ENCODE assay signal across 12 cellular contexts in genomic region chr1:4654764-4655673, GRCh38. TPM values are rescaled to one million over a fixed set of nuclear protein-coding genes. Genes with fewer than 3 reads are reported as not detected.
DNase-seq lines count a peak whose midpoint lies in the region; ATAC-seq, FAIRE-seq and TF ChIP-seq lines count a peak whose summit lies in the region.
"Had no signal": no experiment of that assay in that cellular context is flagged by ENCODE, and none has a peak within 500 bp of the region (broad histone marks: within the 10 kb centered on the region; RNA-seq: fewer than 3 reads in every experiment).

No MANE protein-coding gene starts in this region.

- peaks cover 67% of the 10 kb centered on the region for H3K27me3 Mint-ChIP-seq in H9 (ENCODE audit: low read depth)
- H3K27me3 Mint-ChIP-seq in chondrocyte (ENCODE audit: low read depth): peaks cover 42% of the 10 kb centered on the region

- CTCF ChIA-PET in H1 (lab: Charles Lee; ENCODE audit: partially characterized antibody): interaction anchor here (0.7 to 7.1 kb wide), 15 partner anchors 10 to 1091 kb away, joined by 3 to 51 read pairs (median 5); no protein-coding TSS in a partner anchor

- H4K91ac ChIP-seq in H9 (ENCODE audit: insufficient read length, low read depth, low read length): no peak overlapping the region
- H4K91ac ChIP-seq in H1 (replicated peaks; ENCODE audit: insufficient read length, low read length): no peak overlapping the region
- H4K91ac ChIP-seq in neuronal stem cell (ENCODE audit: low read depth, low read length, poor library complexity): no peak overlapping the region

- no peak overlapping the region for H3K4ac ChIP-seq in H9 (ENCODE audit: low read depth, low read length)
- no peak overlapping the region for H3K4ac ChIP-seq in H1 (replicated peaks; ENCODE audit: insufficient read length, low read depth, low read length)
- no peak overlapping the region for H3K4ac ChIP-seq in neuronal stem cell (ENCODE audit: low read length)

- H4K20me1 ChIP-seq in H9 (ENCODE audit: control insufficient read depth, insufficient read depth, insufficient read length) (no peaks in the 10 kb centered on the region), H1 (replicated peaks in 1 of 2; ENCODE audit: control insufficient read depth in 1 of 2, insufficient read depth in 2 of 2, low read length in 2 of 2) (peaks cover 3 to 13% of the 10 kb centered on the region in 2 experiments)

- no peak overlapping the region for H3K27ac Mint-ChIP-seq in H9
- no peak overlapping the region for H3K27ac Mint-ChIP-seq in chondrocyte (ENCODE audit: unreplicated experiment)
- H3K27ac Mint-ChIP-seq: activated B cell treated with CpG ODN at 0.5 μM for 24 hours had no signal

- H3K36me3 ChIP-seq in H1 (ENCODE audit: control insufficient read depth in 2 of 4, insufficient read depth in 4 of 4, low read length in 3 of 4) (no peaks in the 10 kb centered on the region), neuronal stem cell (replicated peaks in 1 of 2; ENCODE audit: control insufficient read depth in 2 of 2, insufficient read depth in 2 of 2, low read length in 2 of 2) (no peaks in the 10 kb centered on the region), Peyer's patch (no peaks in the 10 kb centered on the region)

- H3K14ac ChIP-seq in H9 (ENCODE audit: insufficient read depth, low read length) (no peak overlapping the region), H1 (ENCODE audit: insufficient read length) (no peak overlapping the region), neuronal stem cell (ENCODE audit: low read length) (no peak overlapping the region)

- H2BK120ac ChIP-seq in H9 (ENCODE audit: low read depth, low read length, poor library complexity, severe bottlenecking) (no peak overlapping the region), H1 (replicated peaks; ENCODE audit: low read depth, low read length) (no peak overlapping the region), neuronal stem cell (ENCODE audit: low read depth, low read length) (no peak overlapping the region)

- H3K9me3 ChIP-seq in H9 (ENCODE audit: control insufficient read depth, low read depth, low read length) (no peaks in the 10 kb centered on the region), H1 (ENCODE audit: insufficient read depth in 2 of 2, low read depth in 1 of 2, low read length in 1 of 2) (no peaks in the 10 kb centered on the region; a peak in 1 of 4 replicates), neuronal stem cell (replicated peaks in 1 of 2; ENCODE audit: control insufficient read depth in 2 of 2, insufficient read depth in 1 of 2, low read depth in 1 of 2, low read length in 2 of 2) (no peaks in the 10 kb centered on the region), Peyer's patch (no peaks in the 10 kb centered on the region)

- ATAC-seq in GM18870 (IDR thresholded peaks at IDR 0.05; ENCODE audit: unreplicated experiment): no peak

- FAIRE-seq in H1 (lab: Jason Lieb, UNC): no peak

- H3K18ac ChIP-seq in H9 (ENCODE audit: insufficient read length, low read depth, low read length) (no peak overlapping the region), H1 (ENCODE audit: extremely low read depth, low read length) (no peak overlapping the region; the same call in 1 of the 2 replicates), neuronal stem cell (ENCODE audit: low read length) (peak overlapping the region; percentile 84)

- no CpG with 5 or more reads among the region's 142 CpGs for WGBS in H9 (ENCODE audit: extremely low coverage, insufficient read length, low lambda C conversion rate)
- WGBS in H1 (ENCODE audit: extremely low coverage in 1 of 2, insufficient coverage in 1 of 2, insufficient read length in 1 of 2, insufficient replicate concordance in 2 of 2, low coverage in 1 of 2, low lambda C conversion rate in 2 of 2, missing lambda C conversion rate in 1 of 2), 2 experiments: 1% methylated on average over 35 of the region's 142 CpGs; no CpG with 5 or more reads in 1 of the 2 experiments
- no CpG with 5 or more reads among the region's 142 CpGs for WGBS in neuronal stem cell (ENCODE audit: extremely low coverage in 2 of 2, insufficient read length in 2 of 2, insufficient replicate concordance in 1 of 2), 2 donors

- H2BK20ac ChIP-seq in H9 (ENCODE audit: low read depth, low read length, poor library complexity, severe bottlenecking) (no peak overlapping the region), H1 (ENCODE audit: low read length) (no peak overlapping the region)

- H2BK5ac ChIP-seq in H9 (ENCODE audit: insufficient read length, low read length) (no peak overlapping the region), H1 (ENCODE audit: low read depth, low read length) (no peak overlapping the region), neuronal stem cell (ENCODE audit: low read length) (no peak overlapping the region)

- H2AK5ac ChIP-seq in H9 (ENCODE audit: insufficient read length, low read length) (no peak overlapping the region), H1 (ENCODE audit: low read depth, low read length) (no peak overlapping the region), neuronal stem cell (ENCODE audit: low read depth, low read length) (no peak overlapping the region)

- peak overlapping the region; percentile 45 to 66 (median 50) for H3K4me3 ChIP-seq in H1 (ENCODE audit: extremely low read depth in 1 of 4, insufficient read depth in 2 of 4, low read depth in 3 of 4, low read length in 4 of 4)
- H3K4me3 ChIP-seq in neuronal stem cell (ENCODE audit: low read length in 2 of 2): peak overlapping the region in 1 of 2 donors; percentile 78
- peak overlapping the region in 2 of 4 donors; percentile 11 to 38 for H3K4me3 ChIP-seq in Peyer's patch

- H3K4me2 ChIP-seq in H9 (ENCODE audit: insufficient read depth, insufficient read length, low read length) (peak overlapping the region; percentile 15), H1 (ENCODE audit: insufficient read depth in 1 of 2, low read depth in 2 of 2, low read length in 2 of 2) (peak overlapping the region; percentile 64 to 66), neuronal stem cell (ENCODE audit: insufficient read depth, low read length, poor library complexity, severe bottlenecking) (peak overlapping the region; percentile 96)

- H3T11ph ChIP-seq in H9 (ENCODE audit: low read length): no peak overlapping the region

- H2BK12ac ChIP-seq in H9 (ENCODE audit: insufficient read length, low read depth, low read length): no peak overlapping the region
- H2BK12ac ChIP-seq in H1 (ENCODE audit: low read depth, low read length): no peak overlapping the region
- H2BK12ac ChIP-seq in neuronal stem cell (ENCODE audit: low read length): no peak overlapping the region

- H3K23me2 ChIP-seq in H9 (ENCODE audit: insufficient read length, low read depth, low read length, poor library complexity, severe bottlenecking): peaks cover 13% of the 10 kb centered on the region
- H3K23me2 ChIP-seq in H1 (ENCODE audit: low read depth, low read length): peaks cover 15% of the 10 kb centered on the region; the same call in 1 of the 2 replicates

- H3K4me1 Mint-ChIP-seq in H9: peaks cover 37% of the 10 kb centered on the region in 2 experiments
- H3K4me1 Mint-ChIP-seq in chondrocyte (ENCODE audit: low read depth): peaks cover 5% of the 10 kb centered on the region

- no peak overlapping the region for H4K5ac ChIP-seq in H9 (ENCODE audit: insufficient read length, low read depth, low read length)
- H4K5ac ChIP-seq in H1 (ENCODE audit: insufficient read length, low read depth, low read length): no peak overlapping the region

- H3K27ac ChIP-seq in H9 (ENCODE audit: insufficient read length, low read depth, low read length) (no peak overlapping the region), H1 (ENCODE audit: low read depth, low read length) (no peak overlapping the region), neuronal stem cell (replicated peaks; ENCODE audit: low read length) (no peak overlapping the region), Peyer's patch (no peak overlapping the region)

- H3K23ac ChIP-seq in H9 (ENCODE audit: insufficient read length, low read depth, low read length) (no peak overlapping the region), H1 (ENCODE audit: insufficient read length) (no peak overlapping the region), neuronal stem cell (ENCODE audit: low read depth, low read length, poor library complexity) (no peak overlapping the region)

- no peak overlapping the region for H3K9ac ChIP-seq in H9 (ENCODE audit: extremely low read depth, insufficient read length, low read length)
- no peak overlapping the region for H3K9ac ChIP-seq in H1 (replicated peaks in 1 of 4; ENCODE audit: extremely low read depth in 1 of 4, low read depth in 3 of 4, low read length in 3 of 4)
- peak overlapping the region; percentile 66 for H3K9ac ChIP-seq in neuronal stem cell (ENCODE audit: low read depth, low read length, poor library complexity)

- no peak overlapping the region for H2BK15ac ChIP-seq in H9 (ENCODE audit: low read depth, low read length)
- no peak overlapping the region for H2BK15ac ChIP-seq in H1 (ENCODE audit: low read length)
- peak overlapping the region; percentile 32 for H2BK15ac ChIP-seq in neuronal stem cell (ENCODE audit: low read length)

- no peak for TF ChIP-seq RAD21 in H1 (IDR thresholded peaks at IDR 0.05 in 1 of 2, conservative IDR thresholded peaks at IDR 0.05 in 1 of 2; ENCODE audit: low read depth in 2 of 2, low read length in 2 of 2)

- no peak overlapping the region for H4K8ac ChIP-seq in H9 (replicated peaks; ENCODE audit: insufficient read length, low read depth, low read length)
- H4K8ac ChIP-seq in H1 (ENCODE audit: extremely low read depth, insufficient read depth, low read length): no peak overlapping the region
- H4K8ac ChIP-seq in neuronal stem cell (ENCODE audit: low read depth, low read length): no peak overlapping the region

- no peak overlapping the region for H3K56ac ChIP-seq in H9 (ENCODE audit: insufficient read length, low read depth, low read length)
- H3K56ac ChIP-seq in H1 (replicated peaks; ENCODE audit: insufficient read length, low read depth, low read length): no peak overlapping the region

- H3K79me1 ChIP-seq in H9 (ENCODE audit: insufficient read depth, low read depth, low read length, poor library complexity, severe bottlenecking) (no peaks in the 10 kb centered on the region), H1 (ENCODE audit: low read depth, low read length) (no peaks in the 10 kb centered on the region), neuronal stem cell (ENCODE audit: low read depth, low read length) (no peaks in the 10 kb centered on the region)

- H3K4me3 Mint-ChIP-seq in H9: peak overlapping the region; percentile 58 to 77; a peak in 4 of 5 replicates
- no peak overlapping the region for H3K4me3 Mint-ChIP-seq in chondrocyte (ENCODE audit: unreplicated experiment)
- H3K4me3 Mint-ChIP-seq: activated B cell treated with CpG ODN at 0.5 μM for 24 hours had no signal

- H3K79me2 ChIP-seq in H9 (ENCODE audit: insufficient read depth, low read length): no peaks in the 10 kb centered on the region; the same call in 1 of the 2 replicates
- H3K79me2 ChIP-seq in H1 (ENCODE audit: control insufficient read depth in 1 of 2, insufficient read depth in 2 of 2, low read length in 2 of 2): peaks cover 0 to 6% of the 10 kb centered on the region in 2 experiments; a peak in 2 of 4 replicates

- TF ChIP-seq POLR2A in H1 (IDR thresholded peaks at IDR 0.05; ENCODE audit: control extremely low read depth in 1 of 2, low read depth in 2 of 2, low read length in 2 of 2) (no peak), Peyer's patch (IDR thresholded peaks at IDR 0.05) (no peak)

- DNase-seq in AG20443 (ENCODE audit: low spot score): peak; percentile 54
- DNase-seq in H9: no peak
- peak in 1 of 2 experiments; percentile 67 for DNase-seq in H1 (ENCODE audit: low read depth in 1 of 2, low spot score in 2 of 2)
- DNase-seq in neuronal stem cell (ENCODE audit: low spot score): no peak
- DNase-seq in Peyer's patch: no peak
- DNase-seq in chondrocyte (ENCODE audit: low spot score): no peak
- no peak for DNase-seq in NCI-H774 (lab: John Stamatoyannopoulos, UW)
- DNase-seq: activated B cell treated with CpG ODN at 0.5 μM for 24 hours, HCEC 1CT, kidney glomerular epithelial cell had no signal

- peaks cover 25% of the 10 kb centered on the region; the same call in 1 of the 2 replicates for H3K27me3 ChIP-seq in H9 (ENCODE audit: insufficient read depth, low read length)
- H3K27me3 ChIP-seq in H1 (replicated peaks in 1 of 4; ENCODE audit: control insufficient read depth in 3 of 4, extremely low read depth in 1 of 4, insufficient read depth in 3 of 4, low read length in 3 of 4): peaks cover 28 to 61% (median 56%) of the 10 kb centered on the region in 4 experiments
- H3K27me3 ChIP-seq in neuronal stem cell (ENCODE audit: control insufficient read depth in 3 of 3, insufficient read depth in 3 of 3, low read depth in 1 of 3, low read length in 3 of 3): peaks cover 17 to 69% (median 58%) of the 10 kb centered on the region in 3 experiments
- peaks cover 0 to 16% of the 10 kb centered on the region in 2 donors for H3K27me3 ChIP-seq in Peyer's patch

- no peak for TF ChIP-seq EP300 in H1 (IDR thresholded peaks at IDR 0.05; ENCODE audit: borderline replicate concordance in 1 of 2, low read depth in 2 of 2, low read length in 2 of 2)

- no peaks in the 10 kb centered on the region for H3K36me3 Mint-ChIP-seq in H9 (ENCODE audit: insufficient read depth in 1 of 3, low read depth in 3 of 3)
- H3K36me3 Mint-ChIP-seq in chondrocyte (ENCODE audit: low read depth): no peaks in the 10 kb centered on the region

- POLR2A ChIA-PET in H1 (lab: Charles Lee; ENCODE audit: partially characterized antibody): no interaction called here

- H3K9me3 Mint-ChIP-seq in H9: peaks cover 0 to 3% of the 10 kb centered on the region in 2 experiments; a peak in 1 of 5 replicates
- H3K9me3 Mint-ChIP-seq in chondrocyte (ENCODE audit: low read depth): no peaks in the 10 kb centered on the region
- H3K9me3 Mint-ChIP-seq: activated B cell treated with CpG ODN at 0.5 μM for 24 hours had no signal

- H2AFZ ChIP-seq in H9 (ENCODE audit: low read length) (no peak overlapping the region), H1 (ENCODE audit: low read length) (no peak overlapping the region), neuronal stem cell (ENCODE audit: low read length) (no peak overlapping the region)

- peaks cover 19% of the 10 kb centered on the region for H3K4me1 ChIP-seq in H9 (ENCODE audit: insufficient read depth, low read length)
- H3K4me1 ChIP-seq in H1 (replicated peaks in 1 of 4; ENCODE audit: control insufficient read depth in 3 of 4, insufficient read depth in 4 of 4, low read length in 3 of 4): peaks cover 13 to 41% (median 27%) of the 10 kb centered on the region in 4 experiments
- H3K4me1 ChIP-seq in neuronal stem cell (ENCODE audit: control insufficient read depth in 2 of 2, insufficient read depth in 1 of 2, low read depth in 1 of 2, low read length in 2 of 2): peaks cover 0 to 31% of the 10 kb centered on the region in 2 donors
- H3K4me1 ChIP-seq in Peyer's patch: no peaks in the 10 kb centered on the region

- no peak for TF ChIP-seq CTCF in H9 (conservative IDR thresholded peaks at IDR 0.05)
- TF ChIP-seq CTCF in H1 (IDR thresholded peaks at IDR 0.05; ENCODE audit: control extremely low read depth in 1 of 3, insufficient read depth in 1 of 3, low read depth in 1 of 3, low read length in 3 of 3): no peak
- TF ChIP-seq CTCF in Peyer's patch (IDR thresholded peaks at IDR 0.05): no peak
- TF ChIP-seq CTCF in chondrocyte (IDR thresholded peaks at IDR 0.05): no peak

RNA-seq across cellular contexts. Expression of gene AJAP1, which starts 0.6 kb away (rescaled TPM):
- total RNA-seq in H9 (2021): 6.6 and 8.6 TPM in 2 replicates
- total RNA-seq in H1 (2021; fragmentation: NEBNext Ultra II Directional; extraction: Animal tissue kit (Norgen Biotek cat#: 25700)): 6.2 and 6.6 TPM in 2 replicates
- 1.9 and 2.2 TPM in 2 replicates for polyA plus RNA-seq in H1 (2011; rRNA removed)
- polyA plus RNA-seq in H1 (2011; cell fraction: cytosol; rRNA removed): 1.7 TPM
- polyA plus RNA-seq in H1 (2011; cell fraction: nucleus; rRNA removed): 3.2 TPM
- 1.9 to 2.8 TPM (median 2.2 TPM) in 4 replicates for polyA plus RNA-seq in H1 (2012, experiment 1 of 2)
- polyA plus RNA-seq in H1 (2012, experiment 2 of 2): 1.4 TPM
- polyA plus RNA-seq in H1 (2013, experiment 1 of 2): 2.6 TPM
- polyA plus RNA-seq in H1 (2013, experiment 2 of 2): 2.9 TPM
- polyA minus RNA-seq in H1 (2011; rRNA and poly(A)+ RNA removed): 1.5 and 2.4 TPM in 2 replicates
- 0.95 TPM for polyA minus RNA-seq in H1 (2011; cell fraction: cytosol; rRNA and poly(A)+ RNA removed)
- 3.6 TPM for polyA minus RNA-seq in H1 (2011; cell fraction: nucleus; rRNA and poly(A)+ RNA removed)
- 0.32 TPM for polyA plus RNA-seq in neuronal stem cell (2013, experiment 1 of 2)
- polyA plus RNA-seq in neuronal stem cell (2013, experiment 2 of 2): 0.42 TPM
- total RNA-seq in Peyer's patch: under 1 TPM in 3 of 4 donors, not detected in 1; 0.09 to 0.35 (median 0.13) TPM
- 0.73 TPM in 1 of 3 replicates, not detected in the others for total RNA-seq in chondrocyte
- total RNA-seq: activated B cell treated with CpG ODN at 0.5 μM for 24 hours, pulmonary artery endothelial cell had no signal

Comparison
In these comparisons a context has a peak if more than half of its experiments do, and no peak if none do; other contexts are left out.
1. H3K4me2 ChIP-seq: peak in every context shown above with its lines; median percentile 96 in neuronal stem cell; 65 in H1; 15 in H9.